Comparison of ENCODE assay signal across 20 cellular contexts in genomic region chr10:117168729-117169128, GRCh38. TPM values are rescaled to one million over a fixed set of nuclear protein-coding genes. Genes with fewer than 3 reads are reported as not detected.
DNase-seq lines count a peak whose midpoint lies in the region; ATAC-seq, FAIRE-seq and TF ChIP-seq lines count a peak whose summit lies in the region.
"Had no signal": no experiment of that assay in that cellular context is flagged by ENCODE, and none has a peak within 500 bp of the region (broad histone marks: within the 10 kb centered on the region; RNA-seq: fewer than 3 reads in every experiment).

No MANE protein-coding gene starts in this region.

- no peak overlapping the region for H3K4me2 ChIP-seq in neuronal stem cell (ENCODE audit: insufficient read depth, low read length, poor library complexity, severe bottlenecking)

- H4K8ac ChIP-seq in neuronal stem cell (ENCODE audit: low read depth, low read length) = no peak overlapping the region

- CTCF ChIA-PET in activated CD4-positive, alpha-beta T cell treated with anti-CD3 and anti-CD28 coated beads for 36 hours (lab: Charles Lee) = interaction anchor here (0.6 to 4.6 kb wide), 11 partner anchors 25 to 383 kb away, joined by 3 to 34 read pairs (median 6); no protein-coding TSS in a partner anchor
- CTCF ChIA-PET in activated CD4-positive, alpha-beta T cell treated with anti-CD3 and anti-CD28 coated beads, Interleukin-2, amount 10 ng/mL, durations not matched to agents 7 days and 5 days (lab: Charles Lee) = interaction anchor here (1.9 to 2.7 kb wide), 3 partner anchors 29 to 372 kb away, joined by 10 to 11 read pairs (median 10); no protein-coding TSS in a partner anchor

- H2AFZ ChIP-seq in neuronal stem cell (ENCODE audit: low read length) = no peak overlapping the region

- no peaks in the 10 kb centered on the region for H3K36me3 ChIP-seq in H7 (replicated peaks; ENCODE audit: control insufficient read depth, insufficient read depth, low read length)
- H3K36me3 ChIP-seq in neuronal stem cell (replicated peaks in 1 of 2; ENCODE audit: control insufficient read depth in 2 of 2, insufficient read depth in 2 of 2, low read length in 2 of 2) = no peaks in the 10 kb centered on the region
- H3K36me3 ChIP-seq: brain microvascular endothelial cell, transverse colon had no signal

- ATAC-seq in activated CD4-positive, alpha-beta T cell treated with anti-CD3 and anti-CD28 coated beads for 36 hours = no peak

- H3K4ac ChIP-seq in neuronal stem cell (ENCODE audit: low read length) = no peak overlapping the region

- no peak overlapping the region for H2BK15ac ChIP-seq in neuronal stem cell (ENCODE audit: low read length)

- no peak for TF ChIP-seq POLR2A in H54 (IDR thresholded peaks at IDR 0.05; ENCODE audit: low read depth, low read length)

- intact Hi-C loops in activated CD4-positive, alpha-beta T cell treated with anti-CD3 and anti-CD28 coated beads for 36 hours (cut with DNase I, micrococcal nuclease) = loop anchor here (2.0 to 10.0 kb wide), 4 partner anchors 36 to 894 kb away; partner anchors contain the start of genes EMX2 (in 1 of the 2), ENO4 (in 1 of the 2) and GFRA1 (in 1 of the 2)
- intact Hi-C loops in dendritic cell treated with granulocyte-macrophage colony-stimulating factor and Interleukin-4, amounts not matched to agents 40 ng/mL and 50 ng/mL, for 4 days (cut with micrococcal nuclease) = loop anchor here (5.0 kb wide), 1 partner anchor 166 kb away; no protein-coding TSS in a partner anchor
- intact Hi-C loops in posterior vena cava (cut with DNase I) = loop anchor here in 1 of 2 donors (5.0 kb wide), 1 partner anchor 371 kb away; no protein-coding TSS in a partner anchor

- H3K4me3 ChIP-seq in H7 (ENCODE audit: insufficient read depth, low read depth, low read length) (peak overlapping the region; percentile 45; the same call in 1 of the 2 replicates), neuronal stem cell (ENCODE audit: low read length in 2 of 2) (no peak overlapping the region)

- peak; percentile 24 for DNase-seq in activated CD4-positive, alpha-beta T cell treated with anti-CD3 and anti-CD28 coated beads for 36 hours
- no peak for DNase-seq in activated CD4-positive, alpha-beta T cell treated with anti-CD3 and anti-CD28 coated beads, Interleukin-2, amount 10 ng/mL, durations not matched to agents 7 days and 5 days
- DNase-seq in H7 (peak; percentile 74), neuronal stem cell (ENCODE audit: low spot score) (no peak), posterior vena cava (ENCODE audit: low spot score) (no peak), H54 (ENCODE audit: insufficient read length, low spot score) (no peak), A172 (ENCODE audit: low spot score) (no peak)
- DNase-seq: brain microvascular endothelial cell, DND-41 had no signal

- H3K4me1 ChIP-seq in neuronal stem cell (ENCODE audit: control insufficient read depth in 2 of 2, insufficient read depth in 1 of 2, low read depth in 1 of 2, low read length in 2 of 2) = peaks cover 0 to 5% of the 10 kb centered on the region in 2 donors

- no peaks in the 10 kb centered on the region for H3K36me3 Mint-ChIP-seq in activated CD4-positive, alpha-beta T cell treated with anti-CD3 and anti-CD28 coated beads for 36 hours (ENCODE audit: low read depth)
- no peaks in the 10 kb centered on the region for H3K36me3 Mint-ChIP-seq in activated CD4-positive, alpha-beta T cell treated with anti-CD3 and anti-CD28 coated beads, Interleukin-2, amount 10 ng/mL, durations not matched to agents 7 days and 5 days (ENCODE audit: low read depth)
- H3K36me3 Mint-ChIP-seq in dendritic cell treated with granulocyte-macrophage colony-stimulating factor and Interleukin-4, amounts not matched to agents 40 ng/mL and 50 ng/mL, for 4 days (ENCODE audit: low read depth) = no peaks in the 10 kb centered on the region
- H3K36me3 Mint-ChIP-seq: stimulated activated memory B cell treated with anti-CD40 and anti-IgM and Interleukin-4, amounts not matched to agents 10 μg/mL and 1 μg/mL and 100 μg/mL, for 72 hours had no signal

- WGBS in neuronal stem cell (ENCODE audit: extremely low coverage in 2 of 2, insufficient read length in 2 of 2, insufficient replicate concordance in 1 of 2), 2 donors = no CpG with 5 or more reads among the region's 25 CpGs

- no peak overlapping the region for H2BK12ac ChIP-seq in neuronal stem cell (ENCODE audit: low read length)

- no peaks in the 10 kb centered on the region for H3K9me3 Mint-ChIP-seq in activated CD4-positive, alpha-beta T cell treated with anti-CD3 and anti-CD28 coated beads for 36 hours (ENCODE audit: low read depth)
- no peaks in the 10 kb centered on the region for H3K9me3 Mint-ChIP-seq in activated CD4-positive, alpha-beta T cell treated with anti-CD3 and anti-CD28 coated beads, Interleukin-2, amount 10 ng/mL, durations not matched to agents 7 days and 5 days
- no peaks in the 10 kb centered on the region for H3K9me3 Mint-ChIP-seq in dendritic cell treated with granulocyte-macrophage colony-stimulating factor and Interleukin-4, amounts not matched to agents 40 ng/mL and 50 ng/mL, for 4 days
- H3K9me3 Mint-ChIP-seq: nephron; stimulated activated memory B cell treated with anti-CD40 and anti-IgM and Interleukin-4, amounts not matched to agents 10 μg/mL and 1 μg/mL and 100 μg/mL, for 72 hours had no signal

- peak overlapping the region; percentile 5 for H3K9ac ChIP-seq in neuronal stem cell (ENCODE audit: low read depth, low read length, poor library complexity)

- no peak overlapping the region for H2BK120ac ChIP-seq in neuronal stem cell (ENCODE audit: low read depth, low read length)

- no peak overlapping the region for H3K14ac ChIP-seq in neuronal stem cell (ENCODE audit: low read length)

- H3K23ac ChIP-seq in neuronal stem cell (ENCODE audit: low read depth, low read length, poor library complexity) = no peak overlapping the region

- no peak overlapping the region for H4K91ac ChIP-seq in neuronal stem cell (ENCODE audit: low read depth, low read length, poor library complexity)

- H3K27me3 Mint-ChIP-seq in activated CD4-positive, alpha-beta T cell treated with anti-CD3 and anti-CD28 coated beads for 36 hours = peaks cover 74% of the 10 kb centered on the region
- H3K27me3 Mint-ChIP-seq in activated CD4-positive, alpha-beta T cell treated with anti-CD3 and anti-CD28 coated beads, Interleukin-2, amount 10 ng/mL, durations not matched to agents 7 days and 5 days = peaks cover 83% of the 10 kb centered on the region
- peaks cover 99% of the 10 kb centered on the region for H3K27me3 Mint-ChIP-seq in dendritic cell treated with granulocyte-macrophage colony-stimulating factor and Interleukin-4, amounts not matched to agents 40 ng/mL and 50 ng/mL, for 4 days

- no peak for FAIRE-seq in H54 (lab: Jason Lieb, UNC)

- H3K27ac Mint-ChIP-seq in activated CD4-positive, alpha-beta T cell treated with anti-CD3 and anti-CD28 coated beads for 36 hours = no peak overlapping the region
- H3K27ac Mint-ChIP-seq in activated CD4-positive, alpha-beta T cell treated with anti-CD3 and anti-CD28 coated beads, Interleukin-2, amount 10 ng/mL, durations not matched to agents 7 days and 5 days = no peak overlapping the region
- H3K27ac Mint-ChIP-seq in dendritic cell treated with granulocyte-macrophage colony-stimulating factor and Interleukin-4, amounts not matched to agents 40 ng/mL and 50 ng/mL, for 4 days = no peak overlapping the region
- H3K27ac Mint-ChIP-seq: CD14-positive monocyte; nephron; stimulated activated memory B cell treated with anti-CD40 and anti-IgM and Interleukin-4, amounts not matched to agents 10 μg/mL and 1 μg/mL and 100 μg/mL, for 72 hours had no signal

- H3K27ac ChIP-seq in neuronal stem cell (replicated peaks; ENCODE audit: low read length) = no peak overlapping the region
- H3K27ac ChIP-seq: brain microvascular endothelial cell, transverse colon had no signal

- peak overlapping the region; percentile 21 for H3K4me3 Mint-ChIP-seq in activated CD4-positive, alpha-beta T cell treated with anti-CD3 and anti-CD28 coated beads for 36 hours
- no peak overlapping the region for H3K4me3 Mint-ChIP-seq in activated CD4-positive, alpha-beta T cell treated with anti-CD3 and anti-CD28 coated beads, Interleukin-2, amount 10 ng/mL, durations not matched to agents 7 days and 5 days
- peak overlapping the region; percentile 67 for H3K4me3 Mint-ChIP-seq in dendritic cell treated with granulocyte-macrophage colony-stimulating factor and Interleukin-4, amounts not matched to agents 40 ng/mL and 50 ng/mL, for 4 days
- H3K4me3 Mint-ChIP-seq: stimulated activated memory B cell treated with anti-CD40 and anti-IgM and Interleukin-4, amounts not matched to agents 10 μg/mL and 1 μg/mL and 100 μg/mL, for 72 hours had no signal

- H3K4me1 Mint-ChIP-seq in activated CD4-positive, alpha-beta T cell treated with anti-CD3 and anti-CD28 coated beads for 36 hours = peaks cover 38% of the 10 kb centered on the region
- peaks cover 9% of the 10 kb centered on the region for H3K4me1 Mint-ChIP-seq in activated CD4-positive, alpha-beta T cell treated with anti-CD3 and anti-CD28 coated beads, Interleukin-2, amount 10 ng/mL, durations not matched to agents 7 days and 5 days
- peaks cover 44% of the 10 kb centered on the region for H3K4me1 Mint-ChIP-seq in dendritic cell treated with granulocyte-macrophage colony-stimulating factor and Interleukin-4, amounts not matched to agents 40 ng/mL and 50 ng/mL, for 4 days (ENCODE audit: low read depth)

- no peaks in the 10 kb centered on the region for H3K79me1 ChIP-seq in neuronal stem cell (ENCODE audit: low read depth, low read length)

- POLR2A ChIA-PET in activated CD4-positive, alpha-beta T cell treated with anti-CD3 and anti-CD28 coated beads for 36 hours (lab: Charles Lee) = no interaction called here
- POLR2A ChIA-PET in activated CD4-positive, alpha-beta T cell treated with anti-CD3 and anti-CD28 coated beads, Interleukin-2, amount 10 ng/mL, durations not matched to agents 7 days and 5 days (lab: Charles Lee) = no interaction called here

- no peak overlapping the region for H2BK5ac ChIP-seq in neuronal stem cell (ENCODE audit: low read length)

- H3K18ac ChIP-seq in neuronal stem cell (ENCODE audit: low read length) = peak overlapping the region; percentile 30

- no peak overlapping the region for H2AK5ac ChIP-seq in neuronal stem cell (ENCODE audit: low read depth, low read length)

- no peaks in the 10 kb centered on the region for H3K9me3 ChIP-seq in neuronal stem cell (replicated peaks in 1 of 2; ENCODE audit: control insufficient read depth in 2 of 2, insufficient read depth in 1 of 2, low read depth in 1 of 2, low read length in 2 of 2)
- H3K9me3 ChIP-seq: transverse colon had no signal

- peaks cover 99% of the 10 kb centered on the region for H3K27me3 ChIP-seq in H7 (ENCODE audit: control insufficient read depth, insufficient read depth, low read length)
- peaks cover 35 to 99% (median 70%) of the 10 kb centered on the region in 3 experiments for H3K27me3 ChIP-seq in neuronal stem cell (ENCODE audit: control insufficient read depth in 3 of 3, insufficient read depth in 3 of 3, low read depth in 1 of 3, low read length in 3 of 3)

RNA-seq across cellular contexts. Expression of gene KCNK18, which starts 28.6 kb away (rescaled TPM):
- total RNA-seq in activated CD4-positive, alpha-beta T cell treated with anti-CD3 and anti-CD28 coated beads for 36 hours = not detected
- not detected for total RNA-seq in activated CD4-positive, alpha-beta T cell treated with anti-CD3 and anti-CD28 coated beads, Interleukin-2, amount 10 ng/mL, durations not matched to agents 7 days and 5 days
- total RNA-seq in H7 (2014; rRNA removed; shearing (Covaris generic)) = not detected in 2 replicates
- polyA plus RNA-seq in neuronal stem cell (2013, experiment 1 of 2) = not detected
- polyA plus RNA-seq in neuronal stem cell (2013, experiment 2 of 2) = not detected
- not detected for total RNA-seq in posterior vena cava
- total RNA-seq in A172 (2014; rRNA removed; shearing (Covaris generic)) = not detected in 2 replicates
- total RNA-seq: activated CD8-positive, alpha-beta memory T cell treated with anti-CD3 and anti-CD28 coated beads for 36 hours; dermis blood vessel endothelial cell; glomerular endothelial cell; lung microvascular endothelial cell; pulmonary artery endothelial cell; transverse colon had no signal
- polyA plus RNA-seq: CD14-positive monocyte, esophagus had no signal

RNA-seq across cellular contexts. Expression of gene VAX1, which starts 30.7 kb away (rescaled TPM):
- total RNA-seq in activated CD4-positive, alpha-beta T cell treated with anti-CD3 and anti-CD28 coated beads for 36 hours = not detected
- not detected for total RNA-seq in activated CD4-positive, alpha-beta T cell treated with anti-CD3 and anti-CD28 coated beads, Interleukin-2, amount 10 ng/mL, durations not matched to agents 7 days and 5 days
- 0.62 and 0.81 TPM in 2 replicates for total RNA-seq in H7 (2014; rRNA removed; shearing (Covaris generic))
- polyA plus RNA-seq in neuronal stem cell (2013, experiment 1 of 2) = 8.1 TPM
- 8.3 TPM for polyA plus RNA-seq in neuronal stem cell (2013, experiment 2 of 2)
- not detected for total RNA-seq in posterior vena cava
- total RNA-seq in A172 (2014; rRNA removed; shearing (Covaris generic)) = not detected in 2 replicates
- total RNA-seq: activated CD8-positive, alpha-beta memory T cell treated with anti-CD3 and anti-CD28 coated beads for 36 hours; dermis blood vessel endothelial cell; glomerular endothelial cell; lung microvascular endothelial cell; pulmonary artery endothelial cell; transverse colon had no signal
- polyA plus RNA-seq: CD14-positive monocyte, esophagus had no signal

Comparison
In these comparisons a context has a peak if more than half of its experiments do, and no peak if none do; other contexts are left out.
1. DNase-seq: peak in activated CD4-positive, alpha-beta T cell treated with anti-CD3 and anti-CD28 coated beads for 36 hours (single experiment) and H7 (single experiment); none in activated CD4-positive, alpha-beta T cell treated with anti-CD3 and anti-CD28 coated beads, Interleukin-2, amount 10 ng/mL, durations not matched to agents 7 days and 5 days (single experiment), neuronal stem cell (single experiment), posterior vena cava (single experiment), H54 (single experiment) and A172 (single experiment).